Comparison of ENCODE assay signal across 8 cellular contexts in the genomic region with DNA sequence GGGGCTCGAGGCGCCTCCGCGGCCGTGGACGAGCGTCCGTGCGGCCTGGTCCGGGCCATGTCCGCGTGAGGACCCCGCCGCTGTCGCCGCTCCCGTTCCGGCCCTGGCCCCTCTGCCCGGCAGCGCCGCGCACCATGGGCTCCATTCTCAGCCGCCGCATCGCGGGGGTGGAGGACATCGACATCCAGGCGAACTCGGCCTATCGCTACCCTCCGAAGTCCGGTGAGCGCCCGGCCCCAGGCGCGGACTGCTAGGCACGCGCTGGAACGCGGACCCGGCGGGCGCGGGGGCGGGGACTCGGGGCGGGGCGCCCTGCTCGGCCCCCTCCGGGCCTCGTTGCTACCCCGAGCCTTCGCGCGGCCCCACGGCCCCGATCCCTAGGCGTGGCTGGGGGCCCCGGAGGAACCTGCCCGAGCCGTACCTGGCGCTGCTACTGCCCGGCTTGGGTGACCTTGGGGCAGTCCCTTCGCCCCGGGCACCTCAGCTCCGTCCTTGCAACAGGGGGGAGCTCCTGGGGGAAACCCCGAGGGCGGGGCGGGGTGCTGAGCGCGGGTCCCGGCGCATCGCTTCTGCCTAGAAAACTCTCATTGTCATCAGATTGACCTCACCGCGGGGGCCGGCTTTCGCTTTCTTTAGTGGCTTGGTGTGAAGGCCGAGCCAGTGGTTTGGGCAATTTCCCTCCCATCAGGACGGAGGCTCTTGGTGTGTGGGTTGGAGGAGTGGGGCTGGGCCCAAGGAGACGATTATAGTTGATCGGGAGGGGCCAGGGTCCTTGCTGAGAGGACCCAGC. TPM values are rescaled to one million over a fixed set of nuclear protein-coding genes. Genes with fewer than 3 reads are reported as not detected.
A peak's percentile ranks its signal among the peaks of the same experiment; 100 is the strongest.
DNase-seq lines count a peak whose midpoint lies in the region; TF ChIP-seq lines count a peak whose summit lies in the region.

No MANE protein-coding gene starts in this region.

- CTCF ChIA-PET in HEK293T (lab: Yijun Ruan, JAX): interaction anchor here (0.6 to 1.6 kb wide), 5 partner anchors 8 to 119 kb away, joined by 3 to 5 read pairs (median 3); no protein-coding TSS in a partner anchor

- peak overlapping the region; percentile 75 for H3K4me3 ChIP-seq in NB4 (ENCODE audit: low read depth, low read length)

- POLR2A ChIA-PET in HEK293T (lab: Yijun Ruan, JAX): interaction anchor here (1.1 to 3.5 kb wide), 2 partner anchors 8 to 12 kb away, joined by 3 to 21 read pairs; no protein-coding TSS in a partner anchor

- peak overlapping the region; percentile 88 for H3K27ac Mint-ChIP-seq in endothelial cell (ENCODE audit: unreplicated experiment)

- DNase-seq in HEK293T (ENCODE audit: extremely low spot score) (peak; percentile 32), NB4 (ENCODE audit: low read depth) (peak; percentile 76), endothelial cell (ENCODE audit: low spot score) (peak; percentile 57), mucosa of gallbladder (ENCODE audit: low spot score) (peak; percentile 56), NCI-H2171 treated with DMSO at 0.1 percent for 48 hours (lab: John Stamatoyannopoulos, UW) (no peak)
- peak; percentile 47 to 58 for DNase-seq in activated CD8-positive, alpha-beta memory T cell treated with anti-CD3 and anti-CD28 coated beads for 4 hours (ENCODE audit: low read depth in 2 of 2)
- DNase-seq in stimulated activated CD8-positive, alpha-beta memory T cell treated with anti-CD3 and anti-CD28 coated beads, Interleukin-4, amount 100 ng/mL, for 48 hours: peak; percentile 91

- peaks cover 18% of the 10 kb centered on the region for H3K4me1 Mint-ChIP-seq in endothelial cell (ENCODE audit: unreplicated experiment)

- H3K4me3 Mint-ChIP-seq in endothelial cell (ENCODE audit: unreplicated experiment): peak overlapping the region; percentile 99

- H3K27me3 Mint-ChIP-seq in endothelial cell (ENCODE audit: unreplicated experiment): peaks cover 8% of the 10 kb centered on the region

- TF ChIP-seq CTCF in NB4 (IDR thresholded peaks at IDR 0.05; ENCODE audit: low read depth, low read length): no peak
- TF ChIP-seq CTCF in endothelial cell (IDR thresholded peaks at IDR 0.05; ENCODE audit: unreplicated experiment): no peak

- no peaks in the 10 kb centered on the region for H3K9me3 Mint-ChIP-seq in endothelial cell (ENCODE audit: unreplicated experiment)

- peak; percentile 91 for TF ChIP-seq POLR2A in GM15510 (IDR thresholded peaks at IDR 0.05; ENCODE audit: borderline replicate concordance, extremely low read depth, insufficient read length)
- TF ChIP-seq POLR2A in NB4 (IDR thresholded peaks at IDR 0.05; ENCODE audit: extremely low read depth, insufficient read length): peak; percentile 68

- peaks cover 5% of the 10 kb centered on the region for H3K36me3 Mint-ChIP-seq in endothelial cell (ENCODE audit: low read depth, unreplicated experiment)

TF ChIP-seq in HEK293T, 16 proteins besides CTCF, POLR2A, EP300 and RAD21:
- TF ChIP-seq PKNOX1 (IDR thresholded peaks at IDR 0.05) (no peak), LEF1 (IDR thresholded peaks at IDR 0.05; ENCODE audit: borderline replicate concordance) (peak; percentile 89)

RNA-seq across cellular contexts. Expression of gene MGRN1, which starts 0.4 kb away (rescaled TPM):
- total RNA-seq in endothelial cell (ENCODE audit: unreplicated experiment): 82.5 TPM
- total RNA-seq in mucosa of gallbladder: 127 TPM

RNA-seq across cellular contexts. Expression of gene UBALD1, which starts 10.3 kb away (rescaled TPM):
- 31.0 TPM for total RNA-seq in endothelial cell (ENCODE audit: unreplicated experiment)
- 49.1 TPM for total RNA-seq in mucosa of gallbladder
